ENCODE assay signal across 10 cellular contexts in the genomic region with DNA sequence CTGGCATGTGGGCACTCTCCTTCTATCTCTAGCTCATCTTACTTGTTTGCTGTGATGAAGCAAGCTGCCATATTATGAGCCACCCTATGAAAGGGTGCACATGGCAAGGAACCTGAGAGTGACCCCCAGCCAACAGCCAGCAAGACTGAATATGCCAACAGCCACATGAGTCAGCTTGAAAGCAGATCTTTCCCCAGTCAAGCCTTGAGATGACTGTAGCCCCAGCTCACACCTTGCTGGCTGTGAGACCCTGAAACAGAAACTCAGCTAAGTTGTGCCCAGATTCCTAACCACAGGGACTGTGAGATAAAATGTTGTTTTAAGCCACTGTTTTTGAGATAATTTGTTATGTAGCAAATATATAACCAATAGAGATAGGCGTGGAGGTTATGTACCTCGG. TPM values are rescaled to one million over a fixed set of nuclear protein-coding genes. Genes with fewer than 3 reads are reported as not detected.
A peak's percentile ranks its signal among the peaks of the same experiment; 100 is the strongest.
DNase-seq lines count a peak whose midpoint lies in the region; ATAC-seq and TF ChIP-seq lines count a peak whose summit lies in the region.
"Had no signal": no experiment of that assay in that cellular context is flagged by ENCODE, and none has a peak within 500 bp of the region (broad histone marks: within the 10 kb centered on the region; RNA-seq: fewer than 3 reads in every experiment).

No MANE protein-coding gene starts in this region.

- H3K27ac ChIP-seq in KMS-11: peak overlapping the region; percentile 72
- H3K27ac ChIP-seq: spleen had no signal

- H3K9ac ChIP-seq in KMS-11: no peak overlapping the region; the same call in 1 of the 2 replicates

- ATAC-seq in GM18861 (IDR thresholded peaks at IDR 0.05; ENCODE audit: unreplicated experiment): peak; percentile 89
- ATAC-seq in GM21723 (IDR thresholded peaks at IDR 0.05; ENCODE audit: unreplicated experiment): peak; percentile 74
- ATAC-seq in natural killer cell: peak in 2 of 3 donors; percentile 26 to 44
- ATAC-seq: left lobe of liver had no signal

- no peaks in the 10 kb centered on the region for H3K9me3 Mint-ChIP-seq in natural killer cell

- no peaks in the 10 kb centered on the region for H3K36me3 ChIP-seq in KMS-11 (ENCODE audit: insufficient read depth)

- no peak overlapping the region for H2AFZ ChIP-seq in KMS-11 (ENCODE audit: low read depth)

- H3K4me3 Mint-ChIP-seq in natural killer cell: no peak overlapping the region

- no peaks in the 10 kb centered on the region for H3K4me1 Mint-ChIP-seq in natural killer cell

- H3K4me2 ChIP-seq in KMS-11: peak overlapping the region; percentile 56

- no peaks in the 10 kb centered on the region for H4K20me1 ChIP-seq in KMS-11 (ENCODE audit: insufficient read depth)

- no peaks in the 10 kb centered on the region for H3K27me3 ChIP-seq in KMS-11 (ENCODE audit: insufficient read depth, low read depth)
- H3K27me3 ChIP-seq: spleen had no signal

- H3K4me3 ChIP-seq in KMS-11 (IDR thresholded peaks at IDR 0.05; ENCODE audit: insufficient read depth, low read depth, low read length): no peak overlapping the region
- H3K4me3 ChIP-seq: spleen had no signal

- H3K27me3 Mint-ChIP-seq in natural killer cell (ENCODE audit: low read depth in 2 of 2): no peaks in the 10 kb centered on the region

- peaks cover 22% of the 10 kb centered on the region for H3K4me1 ChIP-seq in KMS-11 (ENCODE audit: low read depth, poor library complexity, severe bottlenecking)
- H3K4me1 ChIP-seq: spleen had no signal

- H3K36me3 Mint-ChIP-seq in natural killer cell: no peaks in the 10 kb centered on the region

- no peak for DNase-seq in natural killer cell
- DNase-seq in NOMO-1 (lab: John Stamatoyannopoulos, UW; ENCODE audit: unreplicated experiment in 2 of 2): no peak
- DNase-seq in occipital lobe (lab: John Stamatoyannopoulos, UW): no peak
- no peak for DNase-seq in NCI-H2171 treated with DMSO at 0.1 percent for 48 hours (lab: John Stamatoyannopoulos, UW)
- no peak for DNase-seq in NCI-H1048 (lab: John Stamatoyannopoulos, UW)
- DNase-seq: spleen had no signal

- H3K79me2 ChIP-seq in KMS-11 (ENCODE audit: insufficient read depth, low read depth): no peaks in the 10 kb centered on the region

- no peak for TF ChIP-seq CTCF in KMS-11 (conservative IDR thresholded peaks at IDR 0.05; ENCODE audit: low read depth, low read length)
- no peak for TF ChIP-seq CTCF in natural killer cell (IDR thresholded peaks at IDR 0.05)

- H3K27ac Mint-ChIP-seq in natural killer cell: peak overlapping the region in 1 of 2 donors; percentile 69

- intact Hi-C loops in natural killer cell (cut with micrococcal nuclease): no loop called here

RNA-seq across cellular contexts. Expression of a gene that starts 36.2 kb away (rescaled TPM):
- total RNA-seq in natural killer cell: 100 to 1,000 TPM; 191 to 307 (median 196) TPM
- 103 TPM for total RNA-seq in occipital lobe

Comparison
In these comparisons a context has a peak if more than half of its experiments do, and no peak if none do; other contexts are left out.
1. ATAC-seq: peak in every context shown above with its lines; median percentile 89 in GM18861; 74 in GM21723; 35 in natural killer cell.